In the genomic region with DNA sequence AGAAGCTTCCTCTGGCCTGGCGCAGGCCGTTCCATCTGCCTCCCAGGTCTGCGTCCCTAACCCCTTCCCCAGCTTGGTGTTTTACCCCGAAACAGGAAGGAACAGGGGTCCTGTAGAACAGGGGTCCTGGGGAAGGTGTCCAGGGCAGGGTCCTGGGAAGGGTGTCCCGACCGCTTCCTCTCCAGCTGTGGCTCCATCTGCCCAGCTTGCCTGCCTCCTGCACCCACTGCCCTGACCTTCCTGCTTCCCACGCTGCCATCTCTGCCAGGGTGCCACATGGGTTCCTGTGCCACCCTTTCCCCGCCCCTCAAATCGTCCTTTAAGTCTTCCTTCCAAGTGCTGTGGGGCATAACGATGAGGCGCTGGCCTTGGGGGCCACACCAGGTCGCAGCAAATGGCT, we compare ENCODE assay signal across 21 cellular contexts. TPM values are rescaled to one million over a fixed set of nuclear protein-coding genes. Genes with fewer than 3 reads are reported as not detected.
DNase-seq lines count a peak whose midpoint lies in the region; ATAC-seq, FAIRE-seq and TF ChIP-seq lines count a peak whose summit lies in the region.
"Had no signal": no experiment of that assay in that cellular context is flagged by ENCODE, and none has a peak within 500 bp of the region (broad histone marks: within the 10 kb centered on the region; RNA-seq: fewer than 3 reads in every experiment).

No MANE protein-coding gene starts in this region.

- peak overlapping the region; percentile 62 for H3K27ac Mint-ChIP-seq in memory B cell
- no peak overlapping the region for H3K27ac Mint-ChIP-seq in progenitor cell of endocrine pancreas
- H3K27ac Mint-ChIP-seq: B cell, HFFc6 had no signal

- peak; percentile 8 for DNase-seq in activated T-cell treated with anti-CD3 and anti-CD28 coated beads, Interleukin-2, amount 50 U/mL, for 1 hour
- no peak for DNase-seq in activated T-cell treated with anti-CD3 and anti-CD28 coated beads, Interleukin-2, amount 50 U/mL, for 4 hours
- peak; percentile 28 for DNase-seq in GM13976 (ENCODE audit: low spot score)
- no peak for DNase-seq in memory B cell (ENCODE audit: low spot score in 2 of 2)
- peak; percentile 46 for DNase-seq in sigmoid colon
- no peak for DNase-seq in smooth muscle cell (lab: John Stamatoyannopoulos, UW; ENCODE audit: unreplicated experiment)
- DNase-seq in progenitor cell of endocrine pancreas (ENCODE audit: low spot score, unreplicated experiment): no peak
- no peak for DNase-seq in D721Med (ENCODE audit: insufficient read length, low spot score)
- DNase-seq: 8988T, GF-D8, HFFc6, NCI-H1436, NCI-H1930, NCI-H226, NCI-H524, NCI-H82, OCI-M1, Right ventricle myocardium superior had no signal

- TF ChIP-seq CTCF in GM13976 (IDR thresholded peaks at IDR 0.05; ENCODE audit: borderline replicate concordance, control extremely low read depth, extremely low read depth, insufficient read depth, missing control alignments) (no peak), sigmoid colon (IDR thresholded peaks at IDR 0.05) (no peak), smooth muscle cell (IDR thresholded peaks at IDR 0.05; ENCODE audit: borderline replicate concordance, insufficient read depth, poor library complexity, severe bottlenecking) (no peak), progenitor cell of endocrine pancreas (IDR thresholded peaks at IDR 0.05; ENCODE audit: unreplicated experiment) (no peak), D721Med (IDR thresholded peaks at IDR 0.05; ENCODE audit: insufficient read depth, missing control alignments) (no peak)

- peaks cover 3% of the 10 kb centered on the region for H3K27me3 Mint-ChIP-seq in activated T-cell treated with anti-CD3 and anti-CD28 coated beads, Interleukin-2, amount 50 U/mL, for 4 hours (ENCODE audit: low read depth)
- peaks cover 4% of the 10 kb centered on the region for H3K27me3 Mint-ChIP-seq in memory B cell
- peaks cover 7% of the 10 kb centered on the region for H3K27me3 Mint-ChIP-seq in progenitor cell of endocrine pancreas

- no peak overlapping the region for H3K4me2 ChIP-seq in smooth muscle cell
- H3K4me2 ChIP-seq: KMS-11 had no signal

- 91 to 95% methylated on average over 12 of the region's 12 CpGs for WGBS in sigmoid colon, 2 donors
- WGBS in smooth muscle cell (ENCODE audit: low lambda C conversion rate): 96% methylated on average over 12 of the region's 12 CpGs

- TF ChIP-seq POLR2A in sigmoid colon (IDR thresholded peaks at IDR 0.05): no peak

- no peak for TF ChIP-seq EP300 in sigmoid colon (IDR thresholded peaks at IDR 0.05)

- H3K4me3 Mint-ChIP-seq in activated T-cell treated with anti-CD3 and anti-CD28 coated beads, Interleukin-2, amount 50 U/mL, for 4 hours: no peak overlapping the region
- H3K4me3 Mint-ChIP-seq in memory B cell: no peak overlapping the region
- no peak overlapping the region for H3K4me3 Mint-ChIP-seq in progenitor cell of endocrine pancreas (ENCODE audit: low read depth)
- H3K4me3 Mint-ChIP-seq: B cell, HFFc6 had no signal

- in situ Hi-C loops in GM13976 (cut with MboI; ENCODE audit: low sequenced_read_pairs, unreplicated experiment): no loop called here

- H3K9me3 Mint-ChIP-seq in activated T-cell treated with anti-CD3 and anti-CD28 coated beads, Interleukin-2, amount 50 U/mL, for 4 hours: no peaks in the 10 kb centered on the region
- H3K9me3 Mint-ChIP-seq in memory B cell (no peaks in the 10 kb centered on the region), progenitor cell of endocrine pancreas (ENCODE audit: low read depth) (no peaks in the 10 kb centered on the region)
- H3K9me3 Mint-ChIP-seq: HFFc6 had no signal

- H3K79me2 ChIP-seq in smooth muscle cell (ENCODE audit: low read depth): no peaks in the 10 kb centered on the region

- no peak overlapping the region for H2AFZ ChIP-seq in smooth muscle cell (ENCODE audit: low read depth)

- H3F3A ChIP-seq in smooth muscle cell (ENCODE audit: low read depth): no peaks in the 10 kb centered on the region

- intact Hi-C loops in sigmoid colon (cut with DNase I): no loop called here

- peaks cover 20% of the 10 kb centered on the region for H3K36me3 Mint-ChIP-seq in activated T-cell treated with anti-CD3 and anti-CD28 coated beads, Interleukin-2, amount 50 U/mL, for 4 hours (ENCODE audit: insufficient read depth)
- H3K36me3 Mint-ChIP-seq in memory B cell (peaks cover 28% of the 10 kb centered on the region), progenitor cell of endocrine pancreas (ENCODE audit: insufficient read depth) (peaks cover 28% of the 10 kb centered on the region)

- H3K4me1 Mint-ChIP-seq in activated T-cell treated with anti-CD3 and anti-CD28 coated beads, Interleukin-2, amount 50 U/mL, for 4 hours (ENCODE audit: low read depth): peaks cover 8% of the 10 kb centered on the region
- H3K4me1 Mint-ChIP-seq in memory B cell (peaks cover 9% of the 10 kb centered on the region), progenitor cell of endocrine pancreas (ENCODE audit: low read depth) (peaks cover 4% of the 10 kb centered on the region)

- ATAC-seq in activated T-cell treated with anti-CD3 and anti-CD28 coated beads, Interleukin-2, amount 50 U/mL, for 4 hours: no peak
- ATAC-seq in memory B cell (ENCODE audit: low read depth): no peak

- no peak overlapping the region for H3K27ac ChIP-seq in sigmoid colon
- H3K27ac ChIP-seq in smooth muscle cell (ENCODE audit: low read depth): no peak overlapping the region
- H3K27ac ChIP-seq: KMS-11 had no signal

- peaks cover 5% of the 10 kb centered on the region for H4K20me1 ChIP-seq in smooth muscle cell (ENCODE audit: low read depth)

- H3K36me3 ChIP-seq in sigmoid colon (peaks cover 23 to 67% (median 30%) of the 10 kb centered on the region in 4 donors), smooth muscle cell (ENCODE audit: low read depth) (no peaks in the 10 kb centered on the region)

- H3K4me3 ChIP-seq in sigmoid colon: no peak overlapping the region
- no peak overlapping the region for H3K4me3 ChIP-seq in smooth muscle cell

- peaks cover 0 to 19% (median 17%) of the 10 kb centered on the region in 4 donors for H3K4me1 ChIP-seq in sigmoid colon
- H3K4me1 ChIP-seq in smooth muscle cell (ENCODE audit: low read depth): peaks cover 8% of the 10 kb centered on the region

- no peak for FAIRE-seq in D721Med (lab: Jason Lieb, UNC)

- H3K9me3 ChIP-seq in sigmoid colon (no peaks in the 10 kb centered on the region), smooth muscle cell (replicated peaks; ENCODE audit: low read depth) (no peaks in the 10 kb centered on the region)

- no peak overlapping the region for H3K9ac ChIP-seq in smooth muscle cell (ENCODE audit: low read depth)
- H3K9ac ChIP-seq: KMS-11 had no signal

- peaks cover 8 to 16% (median 14%) of the 10 kb centered on the region in 3 donors for H3K27me3 ChIP-seq in sigmoid colon
- H3K27me3 ChIP-seq in smooth muscle cell (ENCODE audit: low read depth): peaks cover 18% of the 10 kb centered on the region

RNA-seq across cellular contexts. Expression of gene WDR86, which starts 32.4 kb away (rescaled TPM):
- total RNA-seq in activated T-cell treated with anti-CD3 and anti-CD28 coated beads, Interleukin-2, amount 50 U/mL, for 4 hours: under 1 TPM; 0.27 to 0.46 (median 0.37) TPM
- 10 to 100 TPM; 14.4 to 23.8 (median 16.9) TPM for total RNA-seq in sigmoid colon
- 1 to 10 TPM in 2 of 3 donors, under 1 TPM in 1; 0.46 to 4.2 (median 2.1) TPM for polyA plus RNA-seq in sigmoid colon
- total RNA-seq in smooth muscle cell: 1.3 and 5.6 TPM in 2 replicates
- 4.1 and 8.3 TPM in 2 replicates for polyA plus RNA-seq in smooth muscle cell
- total RNA-seq in progenitor cell of endocrine pancreas: 80.6 and 82.9 TPM in 2 replicates
- total RNA-seq: H4, HFFc6 had no signal

RNA-seq across cellular contexts. Expression of gene NUB1, which starts 35.8 kb away (rescaled TPM):
- 10 to 100 TPM; 25.9 to 26.9 (median 26.5) TPM for total RNA-seq in activated T-cell treated with anti-CD3 and anti-CD28 coated beads, Interleukin-2, amount 50 U/mL, for 4 hours
- 10 to 100 TPM; 49.8 to 73.8 (median 64.5) TPM for total RNA-seq in sigmoid colon
- polyA plus RNA-seq in sigmoid colon: 10 to 100 TPM; 36.6 to 50.1 (median 43.2) TPM
- total RNA-seq in smooth muscle cell: 34.7 and 36.9 TPM in 2 replicates
- polyA plus RNA-seq in smooth muscle cell: 27.7 and 28.5 TPM in 2 replicates
- total RNA-seq in progenitor cell of endocrine pancreas: 49.0 and 53.5 TPM in 2 replicates

Comparison
In these comparisons a context has a peak if more than half of its experiments do, and no peak if none do; other contexts are left out.
1. DNase-seq: peak in activated T-cell treated with anti-CD3 and anti-CD28 coated beads, Interleukin-2, amount 50 U/mL, for 1 hour (single experiment), GM13976 (single experiment) and sigmoid colon (single experiment); none in activated T-cell treated with anti-CD3 and anti-CD28 coated beads, Interleukin-2, amount 50 U/mL, for 4 hours (single experiment), memory B cell (0 of 2), smooth muscle cell (single experiment), progenitor cell of endocrine pancreas (single experiment) and D721Med (single experiment).